9 cellular contexts compared by ENCODE assay signal in the genomic region with DNA sequence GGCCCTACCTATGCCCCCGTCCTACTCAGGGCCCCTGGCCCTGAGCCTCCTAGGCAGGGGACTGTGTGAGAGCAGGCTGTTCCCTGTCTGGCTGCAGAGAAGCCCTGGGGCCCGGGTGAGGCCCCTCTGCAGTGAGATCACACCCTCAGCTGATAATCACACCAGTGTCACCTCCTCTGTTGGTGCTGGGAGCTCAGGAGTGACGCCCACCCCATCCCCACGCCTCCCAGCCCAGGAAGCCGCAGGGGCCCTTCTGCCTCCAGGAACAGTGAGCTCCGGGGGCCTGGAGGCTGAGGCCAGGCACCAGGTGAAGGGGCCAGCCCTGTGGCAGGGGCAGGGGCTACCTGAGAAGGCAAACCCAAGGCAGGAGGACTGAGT. TPM values are rescaled to one million over a fixed set of nuclear protein-coding genes. Genes with fewer than 3 reads are reported as not detected.
"Had no signal": no experiment of that assay in that cellular context is flagged by ENCODE, and none has a peak within 500 bp of the region (broad histone marks: within the 10 kb centered on the region; RNA-seq: fewer than 3 reads in every experiment).

No MANE protein-coding gene starts in this region.

- ATAC-seq: heart left ventricle, pancreas had no signal

- H3K27ac ChIP-seq: esophagus squamous epithelium, heart left ventricle, left ventricle myocardium inferior, pancreas had no signal

- H3K4me1 ChIP-seq: heart left ventricle, left ventricle myocardium inferior, pancreas had no signal

- DNase-seq: activated T-cell treated with anti-CD3 and anti-CD28 coated beads, Interleukin-2, amount 50 U/mL, for 1 hour; amniotic stem cell; esophagus squamous epithelium; foreskin melanocyte; left ventricle myocardium inferior; trophoblast cell had no signal

- H3K9me3 ChIP-seq: esophagus squamous epithelium, heart left ventricle, left ventricle myocardium inferior, pancreas had no signal

- H3K4me3 ChIP-seq: esophagus squamous epithelium, heart left ventricle, left ventricle myocardium inferior, pancreas had no signal

- H3K27me3 ChIP-seq: pancreas had no signal

- H3K36me3 ChIP-seq: esophagus squamous epithelium, heart left ventricle, left ventricle myocardium inferior, pancreas had no signal

RNA-seq across cellular contexts. Expression of a gene that starts 20.0 kb away (rescaled TPM):
- total RNA-seq: T-helper 2 cell treated with Interferon-gamma antibody and Interleukin-4, amounts not matched to agents 100 ng/mL and 5 ng/mL, for 36 hours had no signal
